Comparison of ENCODE assay signal across 1 cellular context in genomic region chr19:14678199-14678598, GRCh38.
TF ChIP-seq lines count a peak whose summit lies in the region.

No MANE protein-coding gene starts in this region.

TF ChIP-seq in K562, 482 proteins besides CTCF, POLR2A, EP300 and RAD21 (continued from another document):
- no peak for TF ChIP-seq RERE (CRISPR knock-in tag; IDR thresholded peaks at IDR 0.05; ENCODE audit: borderline replicate concordance)
- TF ChIP-seq MEIS2 (IDR thresholded peaks at IDR 0.05; ENCODE audit: partially characterized antibody) = peak; percentile 22
